9 cellular contexts compared by ENCODE assay signal in genomic region chr21:42187976-42188653, GRCh38. TPM values are rescaled to one million over a fixed set of nuclear protein-coding genes. Genes with fewer than 3 reads are reported as not detected.
DNase-seq lines count a peak whose midpoint lies in the region; ATAC-seq and TF ChIP-seq lines count a peak whose summit lies in the region.
"Had no signal": no experiment of that assay in that cellular context is flagged by ENCODE, and none has a peak within 500 bp of the region (broad histone marks: within the 10 kb centered on the region; RNA-seq: fewer than 3 reads in every experiment).

No MANE protein-coding gene starts in this region.

- TF ChIP-seq POLR2A in prostate gland (IDR thresholded peaks at IDR 0.05) = no peak

- H3K27ac Mint-ChIP-seq in activated naive CD8-positive, alpha-beta T cell treated with anti-CD3 and anti-CD28 coated beads for 36 hours = peak overlapping the region; percentile 94
- peak overlapping the region; percentile 30 to 98 (median 90) for H3K27ac Mint-ChIP-seq in naive B cell

- WGBS in prostate gland = 83% methylated on average over 8 of the region's 8 CpGs

- H3K9me3 Mint-ChIP-seq in activated naive CD8-positive, alpha-beta T cell treated with anti-CD3 and anti-CD28 coated beads for 36 hours = peaks cover 16% of the 10 kb centered on the region
- no peaks in the 10 kb centered on the region for H3K9me3 Mint-ChIP-seq in naive B cell

- H3K36me3 Mint-ChIP-seq in activated naive CD8-positive, alpha-beta T cell treated with anti-CD3 and anti-CD28 coated beads for 36 hours = peaks cover 14% of the 10 kb centered on the region
- no peaks in the 10 kb centered on the region for H3K36me3 Mint-ChIP-seq in naive B cell

- H3K27ac ChIP-seq in SK-N-MC = 0 out of 2 replicates have a peak overlapping the region, but pooled peaks have one; percentile 23
- H3K27ac ChIP-seq in prostate gland = no peak overlapping the region

- no peaks in the 10 kb centered on the region for H3K27me3 Mint-ChIP-seq in activated naive CD8-positive, alpha-beta T cell treated with anti-CD3 and anti-CD28 coated beads for 36 hours
- peaks cover 0 to 10% (median 0%) of the 10 kb centered on the region in 3 donors for H3K27me3 Mint-ChIP-seq in naive B cell

- DNase-seq in SK-N-MC (ENCODE audit: low read depth, low spot score) = peak; percentile 16
- peak; percentile 78 for DNase-seq in activated naive CD8-positive, alpha-beta T cell treated with anti-CD3 and anti-CD28 coated beads for 36 hours
- DNase-seq in naive B cell = peak; percentile 73
- peak; percentile 35 for DNase-seq in superior temporal gyrus (ENCODE audit: extremely low spot score)
- no peak for DNase-seq in prostate gland (ENCODE audit: low spot score)
- no peak for DNase-seq in NCI-H187 (lab: John Stamatoyannopoulos, UW)

- no peaks in the 10 kb centered on the region for H3K9me3 ChIP-seq in SK-N-MC (ENCODE audit: low read depth, low read length)
- no peaks in the 10 kb centered on the region for H3K9me3 ChIP-seq in prostate gland

- H3K9ac ChIP-seq in SK-N-MC (ENCODE audit: insufficient read length) = no peak overlapping the region

- peak overlapping the region; percentile 69 for H3K4me3 Mint-ChIP-seq in activated naive CD8-positive, alpha-beta T cell treated with anti-CD3 and anti-CD28 coated beads for 36 hours
- H3K4me3 Mint-ChIP-seq in naive B cell = peak overlapping the region; percentile 8 to 88 (median 74)

- ATAC-seq in GM18519 (IDR thresholded peaks at IDR 0.05; ENCODE audit: low FRiP score, unreplicated experiment) (peak; percentile 93), HG02943 (IDR thresholded peaks at IDR 0.05; ENCODE audit: low read depth, unreplicated experiment) (peak; percentile 95), naive B cell (ENCODE audit: low read depth in 2 of 2) (peak; percentile 98 to 99)
- ATAC-seq: Panc1 had no signal

- H3K27me3 ChIP-seq in prostate gland (replicated peaks; ENCODE audit: insufficient read depth) = no peaks in the 10 kb centered on the region

- H3K36me3 ChIP-seq in SK-N-MC (ENCODE audit: insufficient read depth, low read length) (no peaks in the 10 kb centered on the region), prostate gland (no peaks in the 10 kb centered on the region)

- intact Hi-C loops in prostate gland (cut with DNase I) = no loop called here

- H3K4me1 Mint-ChIP-seq in activated naive CD8-positive, alpha-beta T cell treated with anti-CD3 and anti-CD28 coated beads for 36 hours = peaks cover 60% of the 10 kb centered on the region
- H3K4me1 Mint-ChIP-seq in naive B cell = peaks cover 28 to 63% (median 40%) of the 10 kb centered on the region in 3 donors

- no peak overlapping the region for H3K4me3 ChIP-seq in SK-N-MC
- no peak overlapping the region for H3K4me3 ChIP-seq in prostate gland

- no peak for TF ChIP-seq CTCF in prostate gland (IDR thresholded peaks at IDR 0.05)

- no peaks in the 10 kb centered on the region for H3K4me1 ChIP-seq in prostate gland (replicated peaks)

RNA-seq across cellular contexts. Expression of gene ABCG1, which starts 30.8 kb away (rescaled TPM):
- total RNA-seq in activated naive CD8-positive, alpha-beta T cell treated with anti-CD3 and anti-CD28 coated beads for 36 hours = 10 to 100 TPM in 1 of 2 experiments, 1 to 10 TPM in 1; 9.8 to 11.1 TPM
- polyA plus RNA-seq in naive B cell (ENCODE audit: low read depth in 6 of 6) = 10 to 100 TPM; 20.7 to 34.3 (median 25.1) TPM
- total RNA-seq in prostate gland = 10 to 100 TPM; 22.7 to 28.3 TPM

Comparison
In these comparisons a context has a peak if more than half of its experiments do, and no peak if none do; other contexts are left out.
1. DNase-seq: peak in SK-N-MC (single experiment), activated naive CD8-positive, alpha-beta T cell treated with anti-CD3 and anti-CD28 coated beads for 36 hours (single experiment), naive B cell (single experiment) and superior temporal gyrus (single experiment); none in prostate gland (single experiment) and NCI-H187 (0 of 2).
2. Peak in every context shown above with its lines, with median percentiles within 50 percentile points of each other: ATAC-seq.